In genomic region chr15:62389887-62390792, GRCh38 we compare ENCODE assay signal across 8 cellular contexts.
DNase-seq lines count a peak whose midpoint lies in the region; ATAC-seq and TF ChIP-seq lines count a peak whose summit lies in the region.

TSS of gene TLN2 (plus strand) at chr15:62390550.

- peak within 1 kb of the TSS; percentile 89 for H3K27ac ChIP-seq in BLaER1

- no peaks in the 10 kb centered on the region for H3K36me3 ChIP-seq in BLaER1

- H3K9ac ChIP-seq in BLaER1, result peak within 1 kb of the TSS; percentile 95

- H3K27me3 ChIP-seq in BLaER1, result peaks cover 25% of the 10 kb centered on the region

- H3K9me3 ChIP-seq in BLaER1, result no peaks in the 10 kb centered on the region

- H4K20me1 ChIP-seq in BLaER1, result peaks cover 10% of the 10 kb centered on the region; the same call in 1 of the 2 replicates

- TF ChIP-seq POLR2A in GM19099 (IDR thresholded peaks at IDR 0.05; ENCODE audit: extremely low read depth, insufficient read length, low read depth), result peak; percentile 96

- peak; percentile 83 for ATAC-seq in HG03196 (IDR thresholded peaks at IDR 0.05; ENCODE audit: unreplicated experiment)

- peak within 1 kb of the TSS; percentile 97 for H3K4me3 ChIP-seq in BLaER1

- peak within 1 kb of the TSS; percentile 98 for H3K4me2 ChIP-seq in BLaER1

- H3K4me1 ChIP-seq in BLaER1, result peaks cover 20% of the 10 kb centered on the region

- peak; percentile 63 to 68 for DNase-seq in NOMO-1 (lab: John Stamatoyannopoulos, UW; ENCODE audit: unreplicated experiment in 2 of 2)
- peak; percentile 86 for DNase-seq in activated CD8-positive, alpha-beta memory T cell treated with anti-CD3 and anti-CD28 coated beads, Interleukin-2, amount 50 U/mL, for 48 hours
- DNase-seq in epidermal melanocyte (ENCODE audit: insufficient read length, low spot score), result peak; percentile 77
- DNase-seq in middle frontal gyrus (ENCODE audit: extremely low spot score, low spot score), result peak; percentile 74
- peak; percentile 38 for DNase-seq in stimulated activated CD8-positive, alpha-beta memory T cell treated with anti-CD3 and anti-CD28 coated beads, Interleukin-7, amount 100 ng/mL, for 24 hours (ENCODE audit: low read depth)

Comparison
In these comparisons a context has a peak if more than half of its experiments do, and no peak if none do; other contexts are left out.
1. Peak in every context shown above with its lines: DNase-seq, ATAC-seq, H3K4me3 ChIP-seq and H3K27ac ChIP-seq.